8 cellular contexts compared by ENCODE assay signal in genomic region chr21:38831526-38832467, GRCh38. TPM values are rescaled to one million over a fixed set of nuclear protein-coding genes. Genes with fewer than 3 reads are reported as not detected.
DNase-seq lines count a peak whose midpoint lies in the region; ATAC-seq lines count a peak whose summit lies in the region.

No MANE protein-coding gene starts in this region.

- DNase-seq in activated CD8-positive, alpha-beta memory T cell treated with anti-CD3 and anti-CD28 coated beads, Interleukin-2, amount 10 ng/mL, durations not matched to agents 7 days and 5 days: peak; percentile 47
- DNase-seq in activated CD8-positive, alpha-beta memory T cell treated with anti-CD3 and anti-CD28 coated beads for 24 hours: no peak
- peak; percentile 30 for DNase-seq in NCI-H524 treated with DMSO at 0.1 percent for 48 hours (lab: John Stamatoyannopoulos, UW)
- peak; percentile 23 for DNase-seq in activated naive CD8-positive, alpha-beta T cell treated with anti-CD3 and anti-CD28 coated beads for 36 hours
- peak; percentile 16 to 39 (median 28) for DNase-seq in immature natural killer cell
- peak in 1 of 2 donors; percentile 61 for DNase-seq in stimulated activated effector memory CD8-positive, alpha-beta T cell treated with anti-CD3 and anti-CD28 coated beads, Interleukin-12 subunit alpha, Interleukin-12 subunit beta, amount 100 ng/mL, for 72 hours (ENCODE audit: low spot score in 2 of 2)
- DNase-seq in cerebellum (ENCODE audit: low spot score): no peak

- peaks cover 2% of the 10 kb centered on the region for H3K9me3 Mint-ChIP-seq in activated CD8-positive, alpha-beta memory T cell treated with anti-CD3 and anti-CD28 coated beads, Interleukin-2, amount 10 ng/mL, durations not matched to agents 7 days and 5 days (ENCODE audit: low read depth)
- no peaks in the 10 kb centered on the region for H3K9me3 Mint-ChIP-seq in activated naive CD8-positive, alpha-beta T cell treated with anti-CD3 and anti-CD28 coated beads for 36 hours
- H3K9me3 Mint-ChIP-seq in immature natural killer cell: no peaks in the 10 kb centered on the region
- no peaks in the 10 kb centered on the region for H3K9me3 Mint-ChIP-seq in stimulated activated effector memory CD8-positive, alpha-beta T cell treated with anti-CD3 and anti-CD28 coated beads, Interleukin-12 subunit alpha, Interleukin-12 subunit beta, amount 100 ng/mL, for 72 hours

- no peak overlapping the region for H3K4me3 Mint-ChIP-seq in activated CD8-positive, alpha-beta memory T cell treated with anti-CD3 and anti-CD28 coated beads, Interleukin-2, amount 10 ng/mL, durations not matched to agents 7 days and 5 days
- H3K4me3 Mint-ChIP-seq in activated naive CD8-positive, alpha-beta T cell treated with anti-CD3 and anti-CD28 coated beads for 36 hours: no peak overlapping the region
- H3K4me3 Mint-ChIP-seq in immature natural killer cell: no peak overlapping the region
- no peak overlapping the region for H3K4me3 Mint-ChIP-seq in stimulated activated effector memory CD8-positive, alpha-beta T cell treated with anti-CD3 and anti-CD28 coated beads, Interleukin-12 subunit alpha, Interleukin-12 subunit beta, amount 100 ng/mL, for 72 hours

- peak; percentile 64 for ATAC-seq in activated CD8-positive, alpha-beta memory T cell treated with anti-CD3 and anti-CD28 coated beads, Interleukin-2, amount 10 ng/mL, durations not matched to agents 7 days and 5 days
- ATAC-seq in HG02884 (IDR thresholded peaks at IDR 0.05; ENCODE audit: unreplicated experiment): peak; percentile 92
- peak; percentile 92 for ATAC-seq in stimulated activated effector memory CD8-positive, alpha-beta T cell treated with anti-CD3 and anti-CD28 coated beads, Interleukin-12 subunit alpha, Interleukin-12 subunit beta, amount 100 ng/mL, for 72 hours

- H3K27me3 Mint-ChIP-seq in activated CD8-positive, alpha-beta memory T cell treated with anti-CD3 and anti-CD28 coated beads, Interleukin-2, amount 10 ng/mL, durations not matched to agents 7 days and 5 days: peaks cover 5% of the 10 kb centered on the region
- peaks cover 7% of the 10 kb centered on the region for H3K27me3 Mint-ChIP-seq in activated naive CD8-positive, alpha-beta T cell treated with anti-CD3 and anti-CD28 coated beads for 36 hours
- peaks cover 2 to 22% (median 6%) of the 10 kb centered on the region in 3 donors for H3K27me3 Mint-ChIP-seq in immature natural killer cell (ENCODE audit: low read depth in 3 of 3)

- no peak overlapping the region for H3K27ac Mint-ChIP-seq in activated CD8-positive, alpha-beta memory T cell treated with anti-CD3 and anti-CD28 coated beads, Interleukin-2, amount 10 ng/mL, durations not matched to agents 7 days and 5 days
- peak overlapping the region; percentile 51 for H3K27ac Mint-ChIP-seq in activated naive CD8-positive, alpha-beta T cell treated with anti-CD3 and anti-CD28 coated beads for 36 hours
- H3K27ac Mint-ChIP-seq in immature natural killer cell: no peak overlapping the region
- peak overlapping the region; percentile 41 for H3K27ac Mint-ChIP-seq in stimulated activated effector memory CD8-positive, alpha-beta T cell treated with anti-CD3 and anti-CD28 coated beads, Interleukin-12 subunit alpha, Interleukin-12 subunit beta, amount 100 ng/mL, for 72 hours

- no peaks in the 10 kb centered on the region for H3K36me3 Mint-ChIP-seq in activated CD8-positive, alpha-beta memory T cell treated with anti-CD3 and anti-CD28 coated beads, Interleukin-2, amount 10 ng/mL, durations not matched to agents 7 days and 5 days
- H3K36me3 Mint-ChIP-seq in activated naive CD8-positive, alpha-beta T cell treated with anti-CD3 and anti-CD28 coated beads for 36 hours: no peaks in the 10 kb centered on the region
- no peaks in the 10 kb centered on the region for H3K36me3 Mint-ChIP-seq in immature natural killer cell
- no peaks in the 10 kb centered on the region for H3K36me3 Mint-ChIP-seq in stimulated activated effector memory CD8-positive, alpha-beta T cell treated with anti-CD3 and anti-CD28 coated beads, Interleukin-12 subunit alpha, Interleukin-12 subunit beta, amount 100 ng/mL, for 72 hours

- CTCF ChIA-PET in activated CD8-positive, alpha-beta memory T cell treated with anti-CD3 and anti-CD28 coated beads, Interleukin-2, amount 10 ng/mL, durations not matched to agents 7 days and 5 days (lab: Charles Lee): no interaction called here

- H3K4me1 Mint-ChIP-seq in activated CD8-positive, alpha-beta memory T cell treated with anti-CD3 and anti-CD28 coated beads, Interleukin-2, amount 10 ng/mL, durations not matched to agents 7 days and 5 days: peaks cover 9% of the 10 kb centered on the region
- peaks cover 12% of the 10 kb centered on the region for H3K4me1 Mint-ChIP-seq in activated naive CD8-positive, alpha-beta T cell treated with anti-CD3 and anti-CD28 coated beads for 36 hours
- peaks cover 9 to 14% of the 10 kb centered on the region in 2 donors for H3K4me1 Mint-ChIP-seq in immature natural killer cell
- H3K4me1 Mint-ChIP-seq in stimulated activated effector memory CD8-positive, alpha-beta T cell treated with anti-CD3 and anti-CD28 coated beads, Interleukin-12 subunit alpha, Interleukin-12 subunit beta, amount 100 ng/mL, for 72 hours: peaks cover 17% of the 10 kb centered on the region

RNA-seq across cellular contexts. Expression of gene ETS2, which starts 26.1 kb away (rescaled TPM):
- total RNA-seq in activated CD8-positive, alpha-beta memory T cell treated with anti-CD3 and anti-CD28 coated beads, Interleukin-2, amount 10 ng/mL, durations not matched to agents 7 days and 5 days: 10 to 100 TPM; 13.0 to 33.5 TPM
- 10 to 100 TPM; 28.7 to 30.3 TPM for total RNA-seq in activated naive CD8-positive, alpha-beta T cell treated with anti-CD3 and anti-CD28 coated beads for 36 hours
- 1 to 10 TPM; 3.2 to 7.3 (median 4.2) TPM for polyA plus RNA-seq in immature natural killer cell
- 15.7 TPM for total RNA-seq in cerebellum

Comparison
In these comparisons a context has a peak if more than half of its experiments do, and no peak if none do; other contexts are left out.
1. DNase-seq: peak in activated CD8-positive, alpha-beta memory T cell treated with anti-CD3 and anti-CD28 coated beads, Interleukin-2, amount 10 ng/mL, durations not matched to agents 7 days and 5 days (single experiment), NCI-H524 treated with DMSO at 0.1 percent for 48 hours (single experiment), activated naive CD8-positive, alpha-beta T cell treated with anti-CD3 and anti-CD28 coated beads for 36 hours (single experiment) and immature natural killer cell (3 of 3); none in activated CD8-positive, alpha-beta memory T cell treated with anti-CD3 and anti-CD28 coated beads for 24 hours (single experiment) and cerebellum (single experiment).
2. H3K27ac Mint-ChIP-seq: peak in activated naive CD8-positive, alpha-beta T cell treated with anti-CD3 and anti-CD28 coated beads for 36 hours (single experiment) and stimulated activated effector memory CD8-positive, alpha-beta T cell treated with anti-CD3 and anti-CD28 coated beads, Interleukin-12 subunit alpha, Interleukin-12 subunit beta, amount 100 ng/mL, for 72 hours (single experiment); none in activated CD8-positive, alpha-beta memory T cell treated with anti-CD3 and anti-CD28 coated beads, Interleukin-2, amount 10 ng/mL, durations not matched to agents 7 days and 5 days (single experiment) and immature natural killer cell (0 of 6).
3. Peak in every context shown above with its lines, with median percentiles within 50 percentile points of each other: ATAC-seq.